ENCODE assay signal across 27 cellular contexts in genomic region chr4:66555301-66555700, GRCh38.
DNase-seq lines count a peak whose midpoint lies in the region; ATAC-seq and TF ChIP-seq lines count a peak whose summit lies in the region.
"Had no signal": no experiment of that assay in that cellular context is flagged by ENCODE, and none has a peak within 500 bp of the region (broad histone marks: within the 10 kb centered on the region; RNA-seq: fewer than 3 reads in every experiment).

No MANE protein-coding gene starts in this region.

- no peak overlapping the region for H3K27ac ChIP-seq in GM23338 (ENCODE audit: low read depth)
- H3K27ac ChIP-seq: body of pancreas, gastrocnemius medialis, GM23248, parathyroid adenoma, PC-9, right lobe of liver, SK-N-MC had no signal

- H3K4me3 Mint-ChIP-seq in GM23338: no peak overlapping the region
- H3K4me3 Mint-ChIP-seq: activated B cell treated with CpG ODN at 0.5 μM for 24 hours; activated CD4-positive, alpha-beta memory T cell treated with anti-CD3 and anti-CD28 coated beads for 36 hours; activated naive CD4-positive, alpha-beta T cell treated with anti-CD3 and anti-CD28 coated beads, Interleukin-2, amount 10 ng/mL, durations not matched to agents 7 days and 5 days; dendritic cell treated with granulocyte-macrophage colony-stimulating factor and Interleukin-4, amounts not matched to agents 40 ng/mL and 50 ng/mL, for 4 days; natural killer cell; stimulated activated effector memory CD8-positive, alpha-beta T cell treated with anti-CD3 and anti-CD28 coated beads, Interleukin-12 subunit alpha, Interleukin-12 subunit beta, amount 100 ng/mL, for 72 hours; T-helper 2 cell treated with Interferon-gamma antibody and Interleukin-4, amounts not matched to agents 5 μg/mL and 100 μg/mL, for 36 hours had no signal

- no peaks in the 10 kb centered on the region for H3F3A ChIP-seq in GM23338 (replicated peaks; ENCODE audit: low read depth)

- H3K9me3 Mint-ChIP-seq in GM23338: peaks cover 10% of the 10 kb centered on the region

- no peak overlapping the region for H3K27ac Mint-ChIP-seq in GM23338
- H3K27ac Mint-ChIP-seq: activated B cell treated with CpG ODN at 0.5 μM for 24 hours; activated CD4-positive, alpha-beta memory T cell treated with anti-CD3 and anti-CD28 coated beads for 36 hours; activated naive CD4-positive, alpha-beta T cell treated with anti-CD3 and anti-CD28 coated beads, Interleukin-2, amount 10 ng/mL, durations not matched to agents 7 days and 5 days; dendritic cell treated with granulocyte-macrophage colony-stimulating factor and Interleukin-4, amounts not matched to agents 40 ng/mL and 50 ng/mL, for 4 days; natural killer cell; stimulated activated effector memory CD8-positive, alpha-beta T cell treated with anti-CD3 and anti-CD28 coated beads, Interleukin-12 subunit alpha, Interleukin-12 subunit beta, amount 100 ng/mL, for 72 hours; T-helper 2 cell treated with Interferon-gamma antibody and Interleukin-4, amounts not matched to agents 5 μg/mL and 100 μg/mL, for 36 hours had no signal

- 0 out of 3 replicates have a peak, but pooled peaks cover 3% of the 10 kb centered on the region for H3K36me3 Mint-ChIP-seq in GM23338 (ENCODE audit: low read depth)
- H3K36me3 Mint-ChIP-seq: activated CD4-positive, alpha-beta memory T cell treated with anti-CD3 and anti-CD28 coated beads for 36 hours; activated naive CD4-positive, alpha-beta T cell treated with anti-CD3 and anti-CD28 coated beads, Interleukin-2, amount 10 ng/mL, durations not matched to agents 7 days and 5 days; natural killer cell; stimulated activated effector memory CD8-positive, alpha-beta T cell treated with anti-CD3 and anti-CD28 coated beads, Interleukin-12 subunit alpha, Interleukin-12 subunit beta, amount 100 ng/mL, for 72 hours had no signal

- peak; percentile 80 for DNase-seq in AG09309 (ENCODE audit: low read depth)
- peak; percentile 5 for DNase-seq in MG63
- peak; percentile 61 for DNase-seq in astrocyte of the spinal cord (ENCODE audit: low read depth, low spot score)
- peak; percentile 74 for DNase-seq in iris pigment epithelial cell (ENCODE audit: low read depth)
- DNase-seq in GM23338 (ENCODE audit: low spot score): no peak
- no peak for DNase-seq in D341Med (ENCODE audit: low spot score)
- DNase-seq: activated B cell treated with CpG ODN at 0.5 μM for 24 hours; activated CD4-positive, alpha-beta memory T cell treated with anti-CD3 and anti-CD28 coated beads for 36 hours; activated naive CD4-positive, alpha-beta T cell treated with anti-CD3 and anti-CD28 coated beads, Interleukin-2, amount 10 ng/mL, durations not matched to agents 7 days and 5 days; body of pancreas; C1 segment of cervical spinal cord; gastrocnemius medialis; GDM1; GM23248; KG1; mesendoderm; natural killer cell; NCI-H1930; PC-9; right lobe of liver had no signal

- H3K4me3 ChIP-seq in AG09309 (ENCODE audit: control insufficient read depth, low read depth, low read length) (no peak overlapping the region), MG63 (no peak overlapping the region), astrocyte of the spinal cord (ENCODE audit: low read depth, low read length) (no peak overlapping the region), GM23338 (no peak overlapping the region)
- H3K4me3 ChIP-seq: body of pancreas, gastrocnemius medialis, GM23248, PC-9, right lobe of liver, SK-N-MC had no signal

- H3K9me2 ChIP-seq in GM23338 (ENCODE audit: insufficient read depth): no peaks in the 10 kb centered on the region; the same call in 1 of the 2 replicates

- H3K9me3 ChIP-seq in MG63: peaks cover 2% of the 10 kb centered on the region
- H3K9me3 ChIP-seq: body of pancreas, gastrocnemius medialis, right lobe of liver had no signal

- no peaks in the 10 kb centered on the region for H3K79me2 ChIP-seq in GM23338 (replicated peaks; ENCODE audit: insufficient read depth)
- H3K79me2 ChIP-seq: parathyroid adenoma had no signal

- in situ Hi-C loops in astrocyte of the spinal cord (cut with HindIII; ENCODE audit: low sequenced_read_pairs): no loop called here

- H3K4me1 Mint-ChIP-seq in GM23338: peaks cover 7% of the 10 kb centered on the region
- H3K4me1 Mint-ChIP-seq: activated B cell treated with CpG ODN at 0.5 μM for 24 hours; activated naive CD4-positive, alpha-beta T cell treated with anti-CD3 and anti-CD28 coated beads, Interleukin-2, amount 10 ng/mL, durations not matched to agents 7 days and 5 days; natural killer cell; stimulated activated effector memory CD8-positive, alpha-beta T cell treated with anti-CD3 and anti-CD28 coated beads, Interleukin-12 subunit alpha, Interleukin-12 subunit beta, amount 100 ng/mL, for 72 hours had no signal

- ATAC-seq in GM19324 (IDR thresholded peaks at IDR 0.05; ENCODE audit: low FRiP score, unreplicated experiment) (no peak), GM23338 (no peak), HG02870 (IDR thresholded peaks at IDR 0.05; ENCODE audit: unreplicated experiment) (no peak)
- ATAC-seq: body of pancreas; gastrocnemius medialis; natural killer cell; right lobe of liver; stimulated activated effector memory CD8-positive, alpha-beta T cell treated with anti-CD3 and anti-CD28 coated beads, Interleukin-12 subunit alpha, Interleukin-12 subunit beta, amount 100 ng/mL, for 72 hours had no signal

- no peaks in the 10 kb centered on the region for H4K20me1 ChIP-seq in GM23338 (replicated peaks; ENCODE audit: insufficient read depth)

- H3K36me3 ChIP-seq in MG63: peaks cover 5% of the 10 kb centered on the region
- no peaks in the 10 kb centered on the region for H3K36me3 ChIP-seq in GM23338 (ENCODE audit: insufficient read depth)
- H3K36me3 ChIP-seq: gastrocnemius medialis, right lobe of liver had no signal

- no peak overlapping the region for H3K4me2 ChIP-seq in GM23338
- H3K4me2 ChIP-seq: PC-9 had no signal

- peaks cover 2% of the 10 kb centered on the region for H3K27me3 Mint-ChIP-seq in GM23338 (ENCODE audit: insufficient read depth, low read depth, poor library complexity)
- H3K27me3 Mint-ChIP-seq: activated B cell treated with CpG ODN at 0.5 μM for 24 hours; activated CD4-positive, alpha-beta memory T cell treated with anti-CD3 and anti-CD28 coated beads for 36 hours; activated naive CD4-positive, alpha-beta T cell treated with anti-CD3 and anti-CD28 coated beads, Interleukin-2, amount 10 ng/mL, durations not matched to agents 7 days and 5 days; dendritic cell treated with granulocyte-macrophage colony-stimulating factor and Interleukin-4, amounts not matched to agents 40 ng/mL and 50 ng/mL, for 4 days had no signal

- TF ChIP-seq CTCF in AG09309 (IDR thresholded peaks at IDR 0.05; ENCODE audit: control insufficient read depth, insufficient read depth, low read depth, low read length, missing control alignments) (no peak), astrocyte of the spinal cord (IDR thresholded peaks at IDR 0.05; ENCODE audit: low read depth, low read length) (no peak), GM23338 (conservative IDR thresholded peaks at IDR 0.05; ENCODE audit: low read depth in 2 of 2) (no peak)

- H3K27me3 ChIP-seq in MG63 (no peaks in the 10 kb centered on the region), GM23338 (ENCODE audit: insufficient read depth) (no peaks in the 10 kb centered on the region)
- H3K27me3 ChIP-seq: body of pancreas, gastrocnemius medialis, right lobe of liver had no signal

- H2AFZ ChIP-seq in GM23338: no peak overlapping the region
- H2AFZ ChIP-seq: GM23248, parathyroid adenoma, PC-9 had no signal

- 0 out of 2 replicates have a peak, but pooled peaks cover 4% of the 10 kb centered on the region for H3K4me1 ChIP-seq in GM23338 (ENCODE audit: insufficient read depth)
- H3K4me1 ChIP-seq: body of pancreas, gastrocnemius medialis, parathyroid adenoma, right lobe of liver had no signal

TF ChIP-seq in GM23338, 12 proteins besides CTCF, POLR2A, EP300 and RAD21 (continues in another document):
- no peak for TF ChIP-seq EZH2 (IDR thresholded peaks at IDR 0.05; ENCODE audit: low read depth, unreplicated experiment)
- TF ChIP-seq JUNB (IDR thresholded peaks at IDR 0.05; ENCODE audit: unreplicated experiment): no peak
- no peak for TF ChIP-seq NANOG (IDR thresholded peaks at IDR 0.05; ENCODE audit: borderline replicate concordance)
- no peak for TF ChIP-seq POLR2AphosphoS5 (IDR thresholded peaks at IDR 0.05; ENCODE audit: low read depth)
- no peak for TF ChIP-seq ZNF114 (CRISPR knock-in tag; IDR thresholded peaks at IDR 0.05)
- TF ChIP-seq CREB1 (CRISPR knock-in tag; IDR thresholded peaks at IDR 0.05; ENCODE audit: low read depth): no peak
- TF ChIP-seq ZNF331 (CRISPR knock-in tag; IDR thresholded peaks at IDR 0.05; ENCODE audit: low read depth): no peak

Comparison
In these comparisons a context has a peak if more than half of its experiments do, and no peak if none do; other contexts are left out.
1. DNase-seq: peak in AG09309 (single experiment), MG63 (single experiment), astrocyte of the spinal cord (single experiment) and iris pigment epithelial cell (single experiment); none in GM23338 (single experiment) and D341Med (single experiment).